Comparison of ENCODE assay signal across 19 cellular contexts in genomic region chr15:80982839-80983238, GRCh38. TPM values are rescaled to one million over a fixed set of nuclear protein-coding genes. Genes with fewer than 3 reads are reported as not detected.
DNase-seq lines count a peak whose midpoint lies in the region; ATAC-seq, FAIRE-seq and TF ChIP-seq lines count a peak whose summit lies in the region.
"Had no signal": no experiment of that assay in that cellular context is flagged by ENCODE, and none has a peak within 500 bp of the region (broad histone marks: within the 10 kb centered on the region; RNA-seq: fewer than 3 reads in every experiment).

No MANE protein-coding gene starts in this region.

- no peak overlapping the region for H3K4me3 ChIP-seq in HepG2 (replicated peaks in 1 of 3; ENCODE audit: insufficient read depth in 1 of 3, low read depth in 2 of 3, low read length in 3 of 3)
- H3K4me3 ChIP-seq in right lobe of liver = no peak overlapping the region
- no peak overlapping the region for H3K4me3 ChIP-seq in Karpas-422 (ENCODE audit: low read length)
- no peak overlapping the region for H3K4me3 ChIP-seq in K562
- H3K4me3 ChIP-seq: BLaER1 treated with 17β-estradiol and CSF1 and Interleukin-3, amounts not matched to agents 10 nM and 100 nM; GM23338 had no signal

- no peak overlapping the region for H3K4me3 Mint-ChIP-seq in stimulated activated effector memory CD8-positive, alpha-beta T cell treated with anti-CD3 and anti-CD28 coated beads, Interleukin-12 subunit alpha, Interleukin-12 subunit beta, amount 100 ng/mL, for 72 hours
- H3K4me3 Mint-ChIP-seq in mesothelial cell of epicardium = no peak overlapping the region
- H3K4me3 Mint-ChIP-seq: GM23338 had no signal

- H3K4me2 ChIP-seq in HepG2 (ENCODE audit: low read depth, low read length) (no peak overlapping the region), Karpas-422 (ENCODE audit: low read depth, low read length, poor library complexity, severe bottlenecking) (no peak overlapping the region), K562 (ENCODE audit: insufficient read depth, low read length) (no peak overlapping the region)
- H3K4me2 ChIP-seq: BLaER1 treated with 17β-estradiol and CSF1 and Interleukin-3, amounts not matched to agents 10 nM and 100 nM; GM23338 had no signal

- H3K9ac ChIP-seq in HepG2 (ENCODE audit: insufficient read depth, low read depth, low read length) (no peak overlapping the region), Karpas-422 (ENCODE audit: low read length) (no peak overlapping the region), K562 (ENCODE audit: insufficient read depth in 1 of 2, low read depth in 2 of 2, low read length in 2 of 2) (no peak overlapping the region)
- H3K9ac ChIP-seq: BLaER1 treated with 17β-estradiol and CSF1 and Interleukin-3, amounts not matched to agents 10 nM and 100 nM had no signal

- no peak for FAIRE-seq in HepG2 (lab: Jason Lieb, UNC)
- no peak for FAIRE-seq in K562 (lab: Jason Lieb, UNC)
- FAIRE-seq: D721Med, G401.6, GM12891 had no signal

- ATAC-seq in HepG2 = no peak
- ATAC-seq in right lobe of liver = no peak
- no peak for ATAC-seq in K562
- ATAC-seq in stimulated activated effector memory CD8-positive, alpha-beta T cell treated with anti-CD3 and anti-CD28 coated beads, Interleukin-12 subunit alpha, Interleukin-12 subunit beta, amount 100 ng/mL, for 72 hours = no peak
- ATAC-seq in GM18867 (IDR thresholded peaks at IDR 0.05; ENCODE audit: unreplicated experiment) = no peak

- TF ChIP-seq EP300 in HepG2 (IDR thresholded peaks at IDR 0.05; ENCODE audit: low read depth in 2 of 2, low read length in 2 of 2) (no peak), HepG2 (CRISPR knock-in tag; IDR thresholded peaks at IDR 0.05; ENCODE audit: borderline replicate concordance) (no peak), K562 (IDR thresholded peaks at IDR 0.05; ENCODE audit: low read length) (no peak)

- H3K9me3 ChIP-seq in HepG2 (ENCODE audit: low read length) = no peaks in the 10 kb centered on the region
- no peaks in the 10 kb centered on the region for H3K9me3 ChIP-seq in right lobe of liver
- H3K9me3 ChIP-seq in Karpas-422 (ENCODE audit: low read length) = no peaks in the 10 kb centered on the region
- H3K9me3 ChIP-seq in K562 (replicated peaks; ENCODE audit: control insufficient read depth, insufficient read depth, low read depth, low read length) = no peaks in the 10 kb centered on the region
- H3K9me3 ChIP-seq: BLaER1 treated with 17β-estradiol and CSF1 and Interleukin-3, amounts not matched to agents 10 nM and 100 nM had no signal

- H3K4me1 Mint-ChIP-seq in stimulated activated effector memory CD8-positive, alpha-beta T cell treated with anti-CD3 and anti-CD28 coated beads, Interleukin-12 subunit alpha, Interleukin-12 subunit beta, amount 100 ng/mL, for 72 hours = peaks cover 64% of the 10 kb centered on the region
- peaks cover 32% of the 10 kb centered on the region for H3K4me1 Mint-ChIP-seq in mesothelial cell of epicardium

- H3K79me2 ChIP-seq in HepG2 (ENCODE audit: insufficient read depth, low read length) (peaks cover 42% of the 10 kb centered on the region), Karpas-422 (ENCODE audit: low read length) (peaks cover 65% of the 10 kb centered on the region), K562 (ENCODE audit: control insufficient read depth, insufficient read depth, low read length) (peaks cover 58% of the 10 kb centered on the region)

- H3K9me1 ChIP-seq in K562 (ENCODE audit: control insufficient read depth, insufficient read depth, low read length) = peaks cover 2% of the 10 kb centered on the region

- H3K4me1 ChIP-seq in HepG2 (ENCODE audit: insufficient read depth, low read length) = peaks cover 19% of the 10 kb centered on the region
- peaks cover 0 to 3% (median 1%) of the 10 kb centered on the region in 4 donors for H3K4me1 ChIP-seq in right lobe of liver
- H3K4me1 ChIP-seq in Karpas-422 (ENCODE audit: low read length) = peaks cover 28% of the 10 kb centered on the region
- H3K4me1 ChIP-seq in K562 (replicated peaks in 1 of 2; ENCODE audit: control insufficient read depth in 2 of 2, insufficient read depth in 2 of 2, low read length in 2 of 2) = peaks cover 10 to 21% of the 10 kb centered on the region in 2 experiments

- H3K27me3 ChIP-seq in HepG2 (ENCODE audit: control insufficient read depth in 1 of 2, insufficient read depth in 2 of 2, low read length in 2 of 2) (no peaks in the 10 kb centered on the region), right lobe of liver (no peaks in the 10 kb centered on the region), Karpas-422 (ENCODE audit: low read length) (no peaks in the 10 kb centered on the region), K562 (ENCODE audit: control insufficient read depth in 2 of 2, insufficient read depth in 2 of 2, low read length in 2 of 2) (no peaks in the 10 kb centered on the region)
- H3K27me3 ChIP-seq: BLaER1 treated with 17β-estradiol and CSF1 and Interleukin-3, amounts not matched to agents 10 nM and 100 nM had no signal

- BruUV-seq in HepG2 (replicated peaks; lab: Mats Ljungman, UMichigan) (no TSS peak), K562 (replicated peaks; lab: Mats Ljungman, UMichigan) (no TSS peak)

- H3K36me3 Mint-ChIP-seq in stimulated activated effector memory CD8-positive, alpha-beta T cell treated with anti-CD3 and anti-CD28 coated beads, Interleukin-12 subunit alpha, Interleukin-12 subunit beta, amount 100 ng/mL, for 72 hours = peaks cover 74% of the 10 kb centered on the region
- H3K36me3 Mint-ChIP-seq in mesothelial cell of epicardium = peaks cover 26% of the 10 kb centered on the region

- CTCF ChIA-PET in HepG2 (lab: Yijun Ruan, JAX; ENCODE audit: low intra/inter-chr PET ratio, low total read pairs) = no interaction called here
- CTCF ChIA-PET in K562 (lab: Yijun Ruan, JAX; ENCODE audit: low intra/inter-chr PET ratio) = interaction anchor here (0.6 kb wide), 1 partner anchor 204 kb away, joined by 4 read pairs; the partner anchor contains the start of gene CEMIP

- in situ Hi-C loops in HepG2 (cut with HindIII; ENCODE audit: extremely low pct_ligation_motif_present, low pct_unique_long_range_greater_than_20kb) = no loop called here
- in situ Hi-C loops in K562 (cut with MboI) = no loop called here

- TF ChIP-seq POLR2A in HepG2 (IDR thresholded peaks at IDR 0.05; ENCODE audit: insufficient read depth in 1 of 2, low read depth in 2 of 2, low read length in 2 of 2) = no peak
- TF ChIP-seq POLR2A in right lobe of liver (IDR thresholded peaks at IDR 0.05) = no peak
- TF ChIP-seq POLR2A in K562 (conservative IDR thresholded peaks at IDR 0.05) = no peak

- H3K27ac ChIP-seq in HepG2 (ENCODE audit: extremely low read length, insufficient read depth, low read length) = no peak overlapping the region
- no peak overlapping the region for H3K27ac ChIP-seq in right lobe of liver
- no peak overlapping the region for H3K27ac ChIP-seq in Karpas-422 (ENCODE audit: low read length)
- H3K27ac ChIP-seq in K562 (ENCODE audit: extremely low read depth, low read depth, low read length) = no peak overlapping the region
- H3K27ac ChIP-seq: BLaER1 treated with 17β-estradiol and CSF1 and Interleukin-3, amounts not matched to agents 10 nM and 100 nM had no signal

- TF ChIP-seq RAD21 in HepG2 (CRISPR knock-in tag; IDR thresholded peaks at IDR 0.05) (no peak), K562 (CRISPR knock-in tag; conservative IDR thresholded peaks at IDR 0.05 in 1 of 2, IDR thresholded peaks at IDR 0.05 in 1 of 2) (no peak)

- H3K9me2 ChIP-seq in Karpas-422 (replicated peaks; ENCODE audit: insufficient read depth, low read length) = no peaks in the 10 kb centered on the region

- no peak for DNase-seq in HepG2 (ENCODE audit: low spot score)
- DNase-seq in right lobe of liver = no peak
- DNase-seq in Karpas-422 = peak; percentile 27
- no peak for DNase-seq in K562 (ENCODE audit: extremely low read depth in 1 of 4, low spot score in 3 of 4)
- DNase-seq in stimulated activated effector memory CD8-positive, alpha-beta T cell treated with anti-CD3 and anti-CD28 coated beads, Interleukin-12 subunit alpha, Interleukin-12 subunit beta, amount 100 ng/mL, for 72 hours (ENCODE audit: low spot score in 2 of 2) = no peak
- no peak for DNase-seq in activated CD4-positive, alpha-beta T cell treated with anti-CD3 and anti-CD28 coated beads for 48 hours
- no peak for DNase-seq in mesothelial cell of epicardium (ENCODE audit: low spot score in 2 of 2, unreplicated experiment in 2 of 2)
- DNase-seq: ACHN; CD4-positive, alpha-beta T cell; DMS153; DMS79 treated with DMSO at 0.1 percent for 48 hours; EL; H7 had no signal

- H2AFZ ChIP-seq in HepG2 (ENCODE audit: low read length) = no peak overlapping the region
- no peak overlapping the region for H2AFZ ChIP-seq in Karpas-422 (ENCODE audit: low read length)
- H2AFZ ChIP-seq in K562 (ENCODE audit: low read depth, low read length) = no peak overlapping the region
- H2AFZ ChIP-seq: GM23338 had no signal

- H3K27ac Mint-ChIP-seq in stimulated activated effector memory CD8-positive, alpha-beta T cell treated with anti-CD3 and anti-CD28 coated beads, Interleukin-12 subunit alpha, Interleukin-12 subunit beta, amount 100 ng/mL, for 72 hours = peak overlapping the region; percentile 3
- H3K27ac Mint-ChIP-seq in mesothelial cell of epicardium = no peak overlapping the region
- H3K27ac Mint-ChIP-seq: GM23338 had no signal

- TF ChIP-seq CTCF in HepG2 (CRISPR knock-in tag; IDR thresholded peaks at IDR 0.05) (no peak), right lobe of liver (IDR thresholded peaks at IDR 0.05) (no peak), K562 (IDR thresholded peaks at IDR 0.05 in 2 of 3, conservative IDR thresholded peaks at IDR 0.05 in 1 of 3; ENCODE audit: insufficient read depth in 2 of 3, low read depth in 1 of 3, low read length in 3 of 3) (no peak), mesothelial cell of epicardium (IDR thresholded peaks at IDR 0.05; ENCODE audit: unreplicated experiment) (no peak)

- WGBS in HepG2 (ENCODE audit: low lambda C conversion rate) = 97% methylated on average over 5 of the region's 5 CpGs
- 87% methylated on average over 5 of the region's 5 CpGs for WGBS in right lobe of liver (ENCODE audit: insufficient coverage, low coverage, low lambda C conversion rate, missing lambda C conversion rate)
- WGBS in K562 (ENCODE audit: insufficient coverage, low coverage, missing lambda C conversion rate) = 97% methylated on average over 5 of the region's 5 CpGs

- no peaks in the 10 kb centered on the region for H3K27me3 Mint-ChIP-seq in mesothelial cell of epicardium (ENCODE audit: low read depth)
- H3K27me3 Mint-ChIP-seq: CD4-positive, alpha-beta T cell had no signal

- intact Hi-C loops in HepG2 (cut with micrococcal nuclease; ENCODE audit: unreplicated experiment) = no loop called here
- intact Hi-C loops in right lobe of liver (cut with DNase I) = no loop called here
- intact Hi-C loops in K562 (cut with micrococcal nuclease) = loop anchor here (10.0 kb wide), 1 partner anchor 342 kb away; the partner anchor contains the start of gene STARD5

- POLR2A ChIA-PET in HepG2 (lab: Yijun Ruan, JAX) = no interaction called here
- POLR2A ChIA-PET in K562 (lab: Yijun Ruan, JAX) = interaction anchor here (0.6 kb wide), 1 partner anchor 259 kb away, joined by 5 read pairs; no protein-coding TSS in a partner anchor

- H3K36me3 ChIP-seq in HepG2 (replicated peaks in 1 of 2; ENCODE audit: control insufficient read depth in 1 of 2, insufficient read depth in 2 of 2, low read length in 2 of 2) = peaks cover 6 to 34% of the 10 kb centered on the region in 2 experiments; a peak in 4 of 5 replicates
- peaks cover 0 to 31% (median 9%) of the 10 kb centered on the region in 4 donors for H3K36me3 ChIP-seq in right lobe of liver
- H3K36me3 ChIP-seq in Karpas-422 (ENCODE audit: insufficient read depth, low read length) = peaks cover 12% of the 10 kb centered on the region; the same call in 1 of the 2 replicates
- peaks cover 72% of the 10 kb centered on the region for H3K36me3 ChIP-seq in K562 (ENCODE audit: control insufficient read depth, insufficient read depth, low read length)

- no peaks in the 10 kb centered on the region; the same call in 1 of the 2 replicates for H4K20me1 ChIP-seq in HepG2 (ENCODE audit: insufficient read depth, low read length)
- no peaks in the 10 kb centered on the region; the same call in 1 of the 2 replicates for H4K20me1 ChIP-seq in Karpas-422 (ENCODE audit: insufficient read depth, low read depth, low read length)
- peaks cover 22% of the 10 kb centered on the region for H4K20me1 ChIP-seq in K562 (replicated peaks; ENCODE audit: control insufficient read depth, insufficient read depth, low read length)

- H3K9me3 Mint-ChIP-seq in stimulated activated effector memory CD8-positive, alpha-beta T cell treated with anti-CD3 and anti-CD28 coated beads, Interleukin-12 subunit alpha, Interleukin-12 subunit beta, amount 100 ng/mL, for 72 hours = no peaks in the 10 kb centered on the region
- H3K9me3 Mint-ChIP-seq in mesothelial cell of epicardium = no peaks in the 10 kb centered on the region
- H3K9me3 Mint-ChIP-seq: CD4-positive, alpha-beta T cell; GM23338 had no signal

RNA-seq across cellular contexts. Expression of gene MESD, which starts 6.8 kb away (rescaled TPM):
- total RNA-seq in HepG2 (2016; rRNA removed; fragmentation: Illumina TruSeq; extraction: Trizol) (24.9 and 46.2 TPM in 2 replicates), right lobe of liver (10 to 100 TPM; 10.8 to 16.7 (median 14.6) TPM), K562 (2014; rRNA removed) (22.8 and 26.5 TPM in 2 replicates), K562 (2014; rRNA removed; fragmentation: Illumina TruSeq; extraction: Trizol) (28.2 and 31.4 TPM in 2 replicates), K562 (2015; rRNA removed; fragmentation: Illumina TruSeq; extraction: Trizol) (38.2 and 39.7 TPM in 2 replicates), K562 (2021) (23.9 and 24.1 TPM in 2 replicates), mesothelial cell of epicardium (33.6 to 35.2 TPM (median 34.9 TPM) in 3 replicates)
- total RNA-seq in HepG2 (2016; cell fraction: cytosol; rRNA removed; fragmentation: Illumina TruSeq; extraction: Trizol; ENCODE audit: low read depth) = 6.0 and 7.2 TPM in 2 replicates
- 24.0 and 45.8 TPM in 2 replicates for total RNA-seq in HepG2 (2016; cell fraction: insoluble cytoplasmic fraction; rRNA removed; fragmentation: Illumina TruSeq; extraction: Trizol)
- total RNA-seq in HepG2 (2016; cell fraction: membrane; rRNA removed; fragmentation: Illumina TruSeq; extraction: Trizol) = 11.5 and 12.8 TPM in 2 replicates
- 41.1 and 48.6 TPM in 2 replicates for total RNA-seq in HepG2 (2016; cell fraction: nucleus; rRNA removed; fragmentation: Illumina TruSeq; extraction: Trizol)
- polyA plus RNA-seq in HepG2 (2011; rRNA removed) (15.6 and 18.0 TPM in 2 replicates), K562 (2011; rRNA removed) (11.5 and 20.0 TPM in 2 replicates), K562 (2014; fragmentation: Illumina TruSeq; extraction: Trizol) (27.0 and 29.7 TPM in 2 replicates), K562 (2014; fragmentation: Nextera tagmentation; extraction: Ambion mirVana) (10 to 100 TPM; 11.3 to 17.0 TPM), K562 (2014; rRNA removed) (18.9 and 20.7 TPM in 2 replicates)
- 13.8 and 19.5 TPM in 2 replicates for polyA plus RNA-seq in HepG2 (2011; cell fraction: cytosol; rRNA removed)
- 8.5 and 10.8 TPM in 2 replicates for polyA plus RNA-seq in HepG2 (2011; cell fraction: nucleus; rRNA removed)
- polyA plus RNA-seq in HepG2 (2012) = 29.6 and 30.4 TPM in 2 replicates
- polyA plus RNA-seq in HepG2 (2016; cell fraction: cytosol; fragmentation: Illumina TruSeq; extraction: Trizol; ENCODE audit: low read depth) = 4.9 and 5.0 TPM in 2 replicates
- polyA plus RNA-seq in HepG2 (2016; cell fraction: insoluble cytoplasmic fraction; fragmentation: Illumina TruSeq; extraction: Trizol; ENCODE audit: low read depth) = 28.6 and 28.9 TPM in 2 replicates
- 9.0 and 9.2 TPM in 2 replicates for polyA plus RNA-seq in HepG2 (2016; cell fraction: membrane; fragmentation: Illumina TruSeq; extraction: Trizol; ENCODE audit: low read depth)
- 72.4 and 79.7 TPM in 2 replicates for polyA plus RNA-seq in HepG2 (2016; cell fraction: nucleus; fragmentation: Illumina TruSeq; extraction: Trizol; ENCODE audit: insufficient read depth, low read depth)
- 9.9 and 11.1 TPM in 2 replicates for polyA minus RNA-seq in HepG2 (2011; rRNA and poly(A)+ RNA removed; ENCODE audit: low replicate concordance)
- 14.4 and 18.5 TPM in 2 replicates for polyA minus RNA-seq in HepG2 (2011; cell fraction: cytosol; rRNA and poly(A)+ RNA removed)
- polyA minus RNA-seq in HepG2 (2011; cell fraction: nucleus; rRNA and poly(A)+ RNA removed) = 20.6 and 20.8 TPM in 2 replicates
- 10.9 and 13.7 TPM in 2 replicates for total RNA-seq in Karpas-422 (2014; rRNA removed; shearing (Covaris generic); ENCODE audit: low replicate concordance)
- total RNA-seq in K562 (2011; cell fraction: chromatin; rRNA removed; ENCODE audit: low replicate concordance) = 28.7 and 34.6 TPM in 2 replicates
- 24.3 and 27.2 TPM in 2 replicates for total RNA-seq in K562 (2011; cell fraction: nucleolus; rRNA removed)
- total RNA-seq in K562 (2011; cell fraction: nucleoplasm; rRNA removed) = 38.3 and 58.0 TPM in 2 replicates
- polyA plus RNA-seq in K562 (2011; cell fraction: cytosol; rRNA removed) = 9.6 TPM in 2 replicates
- polyA plus RNA-seq in K562 (2011; cell fraction: nucleus; rRNA removed) = 11.6 and 12.9 TPM in 2 replicates
- 22.1 and 28.2 TPM in 2 replicates for polyA plus RNA-seq in K562 (2012)
- polyA minus RNA-seq in K562 (2011; rRNA and poly(A)+ RNA removed) = 15.6 and 22.3 TPM in 2 replicates
- 12.6 and 14.6 TPM in 2 replicates for polyA minus RNA-seq in K562 (2011; cell fraction: cytosol; rRNA and poly(A)+ RNA removed)
- 10.2 and 15.2 TPM in 2 replicates for polyA minus RNA-seq in K562 (2011; cell fraction: nucleus; rRNA and poly(A)+ RNA removed)

RNA-seq across cellular contexts. Expression of gene TLNRD1, which starts 17.9 kb away (rescaled TPM):
- total RNA-seq in HepG2 (2016; rRNA removed; fragmentation: Illumina TruSeq; extraction: Trizol) (4.6 and 5.3 TPM in 2 replicates), right lobe of liver (1 to 10 TPM; 3.0 to 7.4 (median 5.5) TPM), K562 (2014; rRNA removed) (23.4 and 25.4 TPM in 2 replicates), K562 (2014; rRNA removed; fragmentation: Illumina TruSeq; extraction: Trizol) (4.3 and 4.8 TPM in 2 replicates), K562 (2015; rRNA removed; fragmentation: Illumina TruSeq; extraction: Trizol) (5.5 and 5.7 TPM in 2 replicates), K562 (2021) (26.7 and 33.1 TPM in 2 replicates), mesothelial cell of epicardium (12.3 to 13.3 TPM (median 13.0 TPM) in 3 replicates)
- 0.81 and 0.88 TPM in 2 replicates for total RNA-seq in HepG2 (2016; cell fraction: cytosol; rRNA removed; fragmentation: Illumina TruSeq; extraction: Trizol; ENCODE audit: low read depth)
- 3.8 and 5.0 TPM in 2 replicates for total RNA-seq in HepG2 (2016; cell fraction: insoluble cytoplasmic fraction; rRNA removed; fragmentation: Illumina TruSeq; extraction: Trizol)
- total RNA-seq in HepG2 (2016; cell fraction: membrane; rRNA removed; fragmentation: Illumina TruSeq; extraction: Trizol) = 2.9 and 3.4 TPM in 2 replicates
- total RNA-seq in HepG2 (2016; cell fraction: nucleus; rRNA removed; fragmentation: Illumina TruSeq; extraction: Trizol) = 4.2 and 4.3 TPM in 2 replicates
- polyA plus RNA-seq in HepG2 (2011; rRNA removed) (3.4 and 4.7 TPM in 2 replicates), K562 (2011; rRNA removed) (4.5 and 9.5 TPM in 2 replicates), K562 (2014; fragmentation: Illumina TruSeq; extraction: Trizol) (4.2 and 4.7 TPM in 2 replicates), K562 (2014; fragmentation: Nextera tagmentation; extraction: Ambion mirVana) (1 to 10 TPM; 1.1 to 1.9 TPM), K562 (2014; rRNA removed) (16.2 and 21.5 TPM in 2 replicates)
- 3.7 and 6.6 TPM in 2 replicates for polyA plus RNA-seq in HepG2 (2011; cell fraction: cytosol; rRNA removed)
- 4.0 and 4.6 TPM in 2 replicates for polyA plus RNA-seq in HepG2 (2011; cell fraction: nucleus; rRNA removed)
- 3.5 and 4.5 TPM in 2 replicates for polyA plus RNA-seq in HepG2 (2012)
- 0.63 and 0.80 TPM in 2 replicates for polyA plus RNA-seq in HepG2 (2016; cell fraction: cytosol; fragmentation: Illumina TruSeq; extraction: Trizol; ENCODE audit: low read depth)
- 6.0 and 6.7 TPM in 2 replicates for polyA plus RNA-seq in HepG2 (2016; cell fraction: insoluble cytoplasmic fraction; fragmentation: Illumina TruSeq; extraction: Trizol; ENCODE audit: low read depth)
- 3.0 and 3.5 TPM in 2 replicates for polyA plus RNA-seq in HepG2 (2016; cell fraction: membrane; fragmentation: Illumina TruSeq; extraction: Trizol; ENCODE audit: low read depth)
- polyA plus RNA-seq in HepG2 (2016; cell fraction: nucleus; fragmentation: Illumina TruSeq; extraction: Trizol; ENCODE audit: insufficient read depth, low read depth) = 5.2 and 5.5 TPM in 2 replicates
- polyA minus RNA-seq in HepG2 (2011; rRNA and poly(A)+ RNA removed; ENCODE audit: low replicate concordance) = 8.0 and 12.3 TPM in 2 replicates
- polyA minus RNA-seq in HepG2 (2011; cell fraction: cytosol; rRNA and poly(A)+ RNA removed) = 6.8 and 6.9 TPM in 2 replicates
- polyA minus RNA-seq in HepG2 (2011; cell fraction: nucleus; rRNA and poly(A)+ RNA removed) = 6.1 and 7.1 TPM in 2 replicates
- total RNA-seq in Karpas-422 (2014; rRNA removed; shearing (Covaris generic); ENCODE audit: low replicate concordance) = 5.4 and 12.8 TPM in 2 replicates
- 7.4 and 16.8 TPM in 2 replicates for total RNA-seq in K562 (2011; cell fraction: chromatin; rRNA removed; ENCODE audit: low replicate concordance)
- 17.1 and 29.2 TPM in 2 replicates for total RNA-seq in K562 (2011; cell fraction: nucleolus; rRNA removed)
- 11.0 and 14.4 TPM in 2 replicates for total RNA-seq in K562 (2011; cell fraction: nucleoplasm; rRNA removed)
- polyA plus RNA-seq in K562 (2011; cell fraction: cytosol; rRNA removed) = 4.6 and 46.8 TPM in 2 replicates
- polyA plus RNA-seq in K562 (2011; cell fraction: nucleus; rRNA removed) = 3.1 and 13.4 TPM in 2 replicates
- 11.4 and 15.1 TPM in 2 replicates for polyA plus RNA-seq in K562 (2012)
- 1.9 and 7.4 TPM in 2 replicates for polyA minus RNA-seq in K562 (2011; rRNA and poly(A)+ RNA removed)
- polyA minus RNA-seq in K562 (2011; cell fraction: cytosol; rRNA and poly(A)+ RNA removed) = 10.8 and 23.4 TPM in 2 replicates
- polyA minus RNA-seq in K562 (2011; cell fraction: nucleus; rRNA and poly(A)+ RNA removed) = 8.1 and 17.0 TPM in 2 replicates

Comparison
In these comparisons a context has a peak if more than half of its experiments do, and no peak if none do; other contexts are left out.
1. Of the 241 proteins assayed by ChIP-seq in both HepG2 and K562: peak only in HepG2: none; only in K562: none; in both: ZNF121; in neither: 240.